In the genomic region with DNA sequence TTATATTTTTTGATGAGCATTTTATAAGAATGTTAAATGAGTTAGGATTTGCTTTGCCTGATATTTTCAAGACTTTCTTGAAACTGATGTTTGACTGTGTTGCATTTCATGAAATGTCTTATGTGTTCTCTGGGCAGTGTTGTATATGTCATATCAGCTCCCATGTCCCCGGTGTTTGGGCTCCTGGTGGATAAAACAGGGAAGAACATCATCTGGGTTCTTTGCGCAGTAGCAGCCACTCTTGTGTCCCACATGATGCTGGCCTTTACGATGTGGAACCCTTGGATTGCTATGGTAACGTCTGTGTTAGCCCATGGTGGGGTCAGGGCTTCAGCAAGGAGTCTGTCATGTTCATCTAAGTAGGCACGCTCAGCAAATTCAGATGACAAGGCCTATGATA, we compare ENCODE assay signal across 23 cellular contexts. TPM values are rescaled to one million over a fixed set of nuclear protein-coding genes. Genes with fewer than 3 reads are reported as not detected.
DNase-seq lines count a peak whose midpoint lies in the region; ATAC-seq, FAIRE-seq and TF ChIP-seq lines count a peak whose summit lies in the region.
"Had no signal": no experiment of that assay in that cellular context is flagged by ENCODE, and none has a peak within 500 bp of the region (broad histone marks: within the 10 kb centered on the region; RNA-seq: fewer than 3 reads in every experiment).

No MANE protein-coding gene starts in this region.

- H3K9me3 ChIP-seq in A549 (no peaks in the 10 kb centered on the region), BE2C (no peaks in the 10 kb centered on the region), mesenchymal stem cell (ENCODE audit: control insufficient read depth, low read length) (no peaks in the 10 kb centered on the region)
- H3K9me3 ChIP-seq: BLaER1, Caco-2 had no signal

- ATAC-seq in A549 (peak; percentile 57 to 62; a peak in 3 of 6 replicates), GM23338 (no peak), HG02642 (IDR thresholded peaks at IDR 0.05; ENCODE audit: poor library complexity, unreplicated experiment) (no peak), GM18519 (IDR thresholded peaks at IDR 0.05; ENCODE audit: low FRiP score, unreplicated experiment) (no peak)
- ATAC-seq: CD8-positive, alpha-beta T cell had no signal

- H3K36me3 ChIP-seq in BE2C (peaks cover 12% of the 10 kb centered on the region), GM23338 (ENCODE audit: insufficient read depth) (no peaks in the 10 kb centered on the region), mesenchymal stem cell (ENCODE audit: control insufficient read depth in 1 of 2, insufficient read depth in 2 of 2, low read depth in 1 of 2, low read length in 2 of 2) (peaks cover 6 to 88% of the 10 kb centered on the region in 2 experiments)

- no peak for TF ChIP-seq RAD21 in A549 (conservative IDR thresholded peaks at IDR 0.05 in 1 of 2, IDR thresholded peaks at IDR 0.05 in 1 of 2)

- H3K4me3 Mint-ChIP-seq in GM23338, result no peak overlapping the region
- H3K4me3 Mint-ChIP-seq: B cell; CD4-positive, alpha-beta T cell; CD8-positive, alpha-beta T cell had no signal

- H3K36me3 Mint-ChIP-seq in GM23338 (ENCODE audit: low read depth), result no peaks in the 10 kb centered on the region

- no peak overlapping the region for H3K14ac ChIP-seq in mesenchymal stem cell (ENCODE audit: low read length in 2 of 2)

- WGBS in A549 (ENCODE audit: missing lambda C conversion rate), result 86% methylated on average over 5 of the region's 5 CpGs
- 88% methylated on average over 4 of the region's 5 CpGs for WGBS in mesenchymal stem cell

- no peak overlapping the region for H3K18ac ChIP-seq in mesenchymal stem cell (ENCODE audit: low read depth in 1 of 2, low read length in 2 of 2)

- no peak overlapping the region for H3K27ac ChIP-seq in A549
- H3K27ac ChIP-seq in GM23338 (ENCODE audit: low read depth), result no peak overlapping the region
- no peak overlapping the region for H3K27ac ChIP-seq in mesenchymal stem cell (ENCODE audit: low read length, poor library complexity, severe bottlenecking)
- H3K27ac ChIP-seq: BLaER1 had no signal

- DNase-seq in A549 (ENCODE audit: low read depth in 1 of 2, low spot score in 1 of 2), result no peak
- DNase-seq in BE2C, result no peak
- DNase-seq in GM23338 (ENCODE audit: low spot score), result peak; percentile 23
- DNase-seq in mesenchymal stem cell, result no peak
- no peak for DNase-seq in NCI-H524 (lab: John Stamatoyannopoulos, UW)
- DNase-seq in NCI-H187 treated with DMSO at 0.1 percent for 48 hours (lab: John Stamatoyannopoulos, UW), result no peak
- DNase-seq: 8988T; AML-193; C1 segment of cervical spinal cord; Caco-2; Calu3; CD4-positive, alpha-beta T cell; CD8-positive, alpha-beta T cell; DMS79 treated with DMSO at 0.1 percent for 48 hours; GF-D8 had no signal

- H3K4me3 ChIP-seq in A549, result no peak overlapping the region
- H3K4me3 ChIP-seq in BE2C (ENCODE audit: low read depth, low read length), result no peak overlapping the region
- no peak overlapping the region for H3K4me3 ChIP-seq in GM23338
- no peak overlapping the region for H3K4me3 ChIP-seq in mesenchymal stem cell (ENCODE audit: insufficient read depth in 1 of 2, low read depth in 1 of 2, low read length in 2 of 2)
- H3K4me3 ChIP-seq: BLaER1 had no signal

- H3K27ac Mint-ChIP-seq in GM23338, result no peak overlapping the region
- H3K27ac Mint-ChIP-seq: B cell; CD4-positive, alpha-beta T cell; CD8-positive, alpha-beta T cell had no signal

- no peak overlapping the region for H2BK15ac ChIP-seq in mesenchymal stem cell (ENCODE audit: low read depth, poor library complexity, severe bottlenecking)

- no peak overlapping the region for H3K9ac ChIP-seq in mesenchymal stem cell (ENCODE audit: low read length)
- H3K9ac ChIP-seq: BLaER1 had no signal

- no peak overlapping the region for H2BK12ac ChIP-seq in mesenchymal stem cell (ENCODE audit: low read length in 2 of 2)

- no peaks in the 10 kb centered on the region for H3K27me3 Mint-ChIP-seq in GM23338 (ENCODE audit: insufficient read depth, low read depth, poor library complexity)
- H3K27me3 Mint-ChIP-seq: B cell; CD4-positive, alpha-beta T cell had no signal

- no peak for TF ChIP-seq POLR2A in A549 (IDR thresholded peaks at IDR 0.05; ENCODE audit: low read length)

- no peak overlapping the region for H2AK5ac ChIP-seq in mesenchymal stem cell (ENCODE audit: low read length, severe bottlenecking)

- TF ChIP-seq CTCF in A549 (IDR thresholded peaks at IDR 0.05), result no peak
- 0 out of 2 replicates have a peak, but pooled peaks have one; percentile 7 for TF ChIP-seq CTCF in BE2C (IDR thresholded peaks at IDR 0.05; ENCODE audit: low read depth, low read length)
- 0 out of 4 replicates have a peak, but pooled peaks of 1 of the 2 experiments have one; percentile 8 for TF ChIP-seq CTCF in GM23338 (conservative IDR thresholded peaks at IDR 0.05; ENCODE audit: low read depth in 2 of 2)

- no peak overlapping the region for H4K91ac ChIP-seq in mesenchymal stem cell (ENCODE audit: low read length)

- H3K27me3 ChIP-seq in BE2C (no peaks in the 10 kb centered on the region), GM23338 (ENCODE audit: insufficient read depth) (no peaks in the 10 kb centered on the region), mesenchymal stem cell (ENCODE audit: control insufficient read depth in 1 of 2, insufficient read depth in 1 of 2, low read length in 2 of 2) (no peaks in the 10 kb centered on the region)
- H3K27me3 ChIP-seq: BLaER1 had no signal

- H3K9me3 Mint-ChIP-seq in GM23338, result no peaks in the 10 kb centered on the region
- H3K9me3 Mint-ChIP-seq: CD4-positive, alpha-beta T cell; CD8-positive, alpha-beta T cell had no signal

- no peaks in the 10 kb centered on the region for H3K9me2 ChIP-seq in GM23338 (ENCODE audit: insufficient read depth)

- H4K8ac ChIP-seq in mesenchymal stem cell (ENCODE audit: low read length), result no peak overlapping the region

- TF ChIP-seq EP300 in A549 (IDR thresholded peaks at IDR 0.05), result no peak

- H2BK5ac ChIP-seq in mesenchymal stem cell (ENCODE audit: low read depth, low read length, poor library complexity, severe bottlenecking), result no peak overlapping the region

- H3K4me2 ChIP-seq in A549 (no peak overlapping the region), GM23338 (no peak overlapping the region), mesenchymal stem cell (ENCODE audit: low read length, poor library complexity, severe bottlenecking) (no peak overlapping the region)
- H3K4me2 ChIP-seq: BLaER1 had no signal

- CTCF ChIA-PET in A549 (lab: Yijun Ruan, JAX), result interaction anchor here (1.5 kb wide), 1 partner anchor 438 kb away, joined by 5 read pairs; no protein-coding TSS in a partner anchor

- H2AFZ ChIP-seq in GM23338, result no peak overlapping the region
- H2AFZ ChIP-seq in mesenchymal stem cell (ENCODE audit: low read depth, low read length), result peak overlapping the region; percentile 63

- H3K4ac ChIP-seq in mesenchymal stem cell (ENCODE audit: low read depth in 1 of 2, low read length in 2 of 2), result no peak overlapping the region

- no peaks in the 10 kb centered on the region for H3K4me1 Mint-ChIP-seq in GM23338
- H3K4me1 Mint-ChIP-seq: B cell had no signal

- no peaks in the 10 kb centered on the region for H3F3A ChIP-seq in GM23338 (replicated peaks; ENCODE audit: low read depth)

- H3K23ac ChIP-seq in mesenchymal stem cell (ENCODE audit: low read length in 2 of 2), result no peak overlapping the region

- FAIRE-seq in A549 (lab: Jason Lieb, UNC), result peak; percentile 23
- FAIRE-seq: A204.1, D721Med, G401.6, GM12891 had no signal

- H3K79me2 ChIP-seq in GM23338 (replicated peaks; ENCODE audit: insufficient read depth), result no peaks in the 10 kb centered on the region

- no peak overlapping the region for H2BK120ac ChIP-seq in mesenchymal stem cell (ENCODE audit: low read depth, low read length)

- no peaks in the 10 kb centered on the region for H3K4me1 ChIP-seq in A549
- peaks cover 2% of the 10 kb centered on the region; the same call in 1 of the 2 replicates for H3K4me1 ChIP-seq in BE2C
- H3K4me1 ChIP-seq in GM23338 (ENCODE audit: insufficient read depth), result no peaks in the 10 kb centered on the region
- no peaks in the 10 kb centered on the region for H3K4me1 ChIP-seq in mesenchymal stem cell (ENCODE audit: control insufficient read depth, insufficient read depth, low read depth, low read length)
- H3K4me1 ChIP-seq: BLaER1, Caco-2 had no signal

- POLR2A ChIA-PET in A549 (lab: Yijun Ruan, JAX), result no interaction called here

- H3K79me1 ChIP-seq in mesenchymal stem cell (replicated peaks; ENCODE audit: low read length, poor library complexity, severe bottlenecking), result peaks cover 5% of the 10 kb centered on the region

- no peaks in the 10 kb centered on the region for H4K20me1 ChIP-seq in GM23338 (replicated peaks; ENCODE audit: insufficient read depth)
- H4K20me1 ChIP-seq: BLaER1 had no signal

TF ChIP-seq in A549, 52 proteins besides CTCF, POLR2A, EP300 and RAD21 (continues in another document):
- no peak for TF ChIP-seq RNF2 (IDR thresholded peaks at IDR 0.05; ENCODE audit: borderline replicate concordance, low read depth)

RNA-seq across cellular contexts. Expression of a gene that starts 20.0 kb away (rescaled TPM):
- polyA plus RNA-seq in A549 (2011; rRNA removed) (41.9 and 53.2 TPM in 2 replicates), A549 (2017; fragmentation: RNase III; extraction: RNeasy Plus Mini Kit Qiagen cat#74134 plus additional on column Dnase treatment) (39.5 to 41.5 TPM (median 39.7 TPM) in 3 replicates), GM23338 (2016; fragmentation: Nextera tagmentation; extraction: Ambion mirVana) (3.3 and 4.3 TPM in 2 replicates)
- polyA plus RNA-seq in A549 (2012; cell fraction: cytosol; rRNA removed), result 17.0 and 20.8 TPM in 2 replicates
- 12.3 and 18.8 TPM in 2 replicates for polyA plus RNA-seq in A549 (2012; cell fraction: nucleus; rRNA removed)
- polyA minus RNA-seq in A549 (2011; rRNA and poly(A)+ RNA removed), result 20.3 and 25.4 TPM in 2 replicates
- polyA plus RNA-seq in BE2C (2012; ENCODE audit: insufficient read depth, insufficient read length, low read depth), result 5.7 TPM
- total RNA-seq in GM23338 (2014; rRNA removed; shearing (Covaris generic)), result 16.9 and 28.4 TPM in 2 replicates
- polyA plus RNA-seq in mesenchymal stem cell (2013, experiment 1 of 2), result 54.1 TPM
- 57.1 TPM for polyA plus RNA-seq in mesenchymal stem cell (2013, experiment 2 of 2)

Comparison
In these comparisons a context has a peak if more than half of its experiments do, and no peak if none do; other contexts are left out.
1. ATAC-seq: peak in A549 (2 of 2); none in GM23338 (single experiment), HG02642 (single experiment) and GM18519 (single experiment).